28 cellular contexts compared by ENCODE assay signal in genomic region chr9:25427898-25428297, GRCh38.
"Had no signal": no experiment of that assay in that cellular context is flagged by ENCODE, and none has a peak within 500 bp of the region (broad histone marks: within the 10 kb centered on the region; RNA-seq: fewer than 3 reads in every experiment).

No MANE protein-coding gene starts in this region.

- H3K27me3 ChIP-seq: body of pancreas, breast epithelium, MG63 had no signal

- H3K4me3 ChIP-seq: body of pancreas, breast epithelium, MG63, SK-N-MC had no signal

- H3K4me1 ChIP-seq: body of pancreas, breast epithelium had no signal

- H3K27ac ChIP-seq: body of pancreas, breast epithelium, SK-N-MC, WERI-Rb-1 had no signal

- ATAC-seq: activated CD8-positive, alpha-beta T cell treated with anti-CD3 and anti-CD28 coated beads for 36 hours; body of pancreas had no signal

- DNase-seq: activated CD4-positive, alpha-beta T cell treated with anti-CD3 and anti-CD28 coated beads, Interleukin-2, amount 10 ng/mL, durations not matched to agents 24 days and 14 days; activated CD4-positive, alpha-beta T cell treated with anti-CD3 and anti-CD28 coated beads, Interleukin-2, amount 50 U/mL, for 4 hours; activated CD8-positive, alpha-beta T cell treated with anti-CD3 and anti-CD28 coated beads for 36 hours; activated gamma-delta T cell; activated naive CD4-positive, alpha-beta T cell treated with Interleukin-2 at 50 U/mL for 16 hours; activated naive CD8-positive, alpha-beta T cell treated with anti-CD3 and anti-CD28 coated beads, Interleukin-2, amount 10 ng/mL, durations not matched to agents 7 days and 5 days; activated T-cell treated with anti-CD3 and anti-CD28 coated beads, Interleukin-2, amount 50 U/mL, for 24 hours; amygdala; body of pancreas; Kasumi-1; KG1; MG63; NCI-H1048; NCI-H1105 treated with DMSO at 0.1 percent for 48 hours; NCI-H1436; NCI-H1694; NCI-H1930; NCI-H2081 treated with DMSO at 0.1 percent for 48 hours; NCI-H2171; NCI-H510A; NCI-H526; NCI-H774; NK-92 treated with Interleukin-12 subunit alpha and Interleukin-12 subunit beta, amount 100 ng/mL, for 24 hours; Right ventricle myocardium superior; T1000; WERI-Rb-1 had no signal

- H3K36me3 ChIP-seq: breast epithelium, MG63, WERI-Rb-1 had no signal

- H3K9me3 ChIP-seq: breast epithelium, MG63 had no signal
